Comparison of ENCODE assay signal across 8 cellular contexts in genomic region chr16:689175-689897, GRCh38. TPM values are rescaled to one million over a fixed set of nuclear protein-coding genes. Genes with fewer than 3 reads are reported as not detected.
DNase-seq lines count a peak whose midpoint lies in the region; TF ChIP-seq lines count a peak whose summit lies in the region.

No MANE protein-coding gene starts in this region.

- TF ChIP-seq CTCF in GM12875 (IDR thresholded peaks at IDR 0.05; ENCODE audit: borderline replicate concordance, insufficient read depth, low read depth, low read length) (no peak), SU-DHL-6 (IDR thresholded peaks at IDR 0.05; ENCODE audit: insufficient read depth, low read length, poor library complexity, severe bottlenecking) (no peak), fibroblast of pulmonary artery (IDR thresholded peaks at IDR 0.05; ENCODE audit: low read length, missing control alignments) (no peak), retinal pigment epithelial cell (conservative IDR thresholded peaks at IDR 0.05; ENCODE audit: low read depth, low read length) (no peak)

- H3K9me2 ChIP-seq in SU-DHL-6 (replicated peaks; ENCODE audit: insufficient read depth, low read length), result no peaks in the 10 kb centered on the region

- H3K36me3 ChIP-seq in SU-DHL-6 (ENCODE audit: low read length), result no peaks in the 10 kb centered on the region

- H2AFZ ChIP-seq in SU-DHL-6 (ENCODE audit: low read depth, low read length, severe bottlenecking), result no peak overlapping the region

- H3K4me3 ChIP-seq in GM12875 (ENCODE audit: low read depth, low read length) (peak overlapping the region; percentile 94), SU-DHL-6 (ENCODE audit: insufficient read depth, low read length, poor library complexity, severe bottlenecking) (peak overlapping the region; percentile 98), fibroblast of pulmonary artery (replicated peaks; ENCODE audit: low read depth, low read length) (peak overlapping the region; percentile 87), retinal pigment epithelial cell (ENCODE audit: low read length) (peak overlapping the region; percentile 78)

- no peaks in the 10 kb centered on the region for H3K79me2 ChIP-seq in SU-DHL-6 (ENCODE audit: insufficient read depth, low read length)

- peak overlapping the region; percentile 97 for H3K4me2 ChIP-seq in SU-DHL-6 (ENCODE audit: low read depth, low read length, poor library complexity, severe bottlenecking)

- DNase-seq in fibroblast of pulmonary artery (ENCODE audit: low read depth), result no peak
- no peak for DNase-seq in retinal pigment epithelial cell (ENCODE audit: low read depth)
- DNase-seq in NCI-H446 (lab: John Stamatoyannopoulos, UW), result no peak
- DNase-seq in NOMO-1 treated with DMSO at 0.1 percent for 48 hours (lab: John Stamatoyannopoulos, UW; ENCODE audit: unreplicated experiment), result no peak
- DNase-seq in Kasumi-1 (lab: John Stamatoyannopoulos, UW), result no peak
- DNase-seq in mesenteric fat pad (ENCODE audit: low spot score), result no peak

- H3K27ac ChIP-seq in SU-DHL-6 (ENCODE audit: low read depth, low read length), result peak overlapping the region; percentile 54; the same call in 1 of the 2 replicates

- H3K9ac ChIP-seq in SU-DHL-6 (ENCODE audit: low read length), result peak overlapping the region; percentile 95

- H3K27me3 ChIP-seq in SU-DHL-6 (ENCODE audit: low read length), result no peaks in the 10 kb centered on the region

- H3K9me3 ChIP-seq in SU-DHL-6 (ENCODE audit: insufficient read depth, low read length), result no peaks in the 10 kb centered on the region

- H4K20me1 ChIP-seq in SU-DHL-6 (ENCODE audit: low read depth, low read length), result no peaks in the 10 kb centered on the region

- H3F3A ChIP-seq in SU-DHL-6 (ENCODE audit: insufficient read depth), result 0 out of 2 replicates have a peak, but pooled peaks cover 3% of the 10 kb centered on the region

RNA-seq across cellular contexts. Expression of gene WDR24, which starts 0.9 kb away (rescaled TPM):
- total RNA-seq in mesenteric fat pad, result 8.1 TPM

RNA-seq across cellular contexts. Expression of gene JMJD8, which starts 5.2 kb away (rescaled TPM):
- total RNA-seq in mesenteric fat pad, result 55.3 TPM

RNA-seq across cellular contexts. Expression of gene STUB1, which starts 9.1 kb away (rescaled TPM):
- total RNA-seq in mesenteric fat pad, result 109 TPM

RNA-seq across cellular contexts. Expression of gene RHBDL1, which starts 13.9 kb away (rescaled TPM):
- total RNA-seq in mesenteric fat pad, result 0.84 TPM

RNA-seq across cellular contexts. Expression of gene FBXL16, which starts 16.3 kb away (rescaled TPM):
- not detected for total RNA-seq in mesenteric fat pad
